Comparison of ENCODE assay signal across 1 cellular context in the genomic region with DNA sequence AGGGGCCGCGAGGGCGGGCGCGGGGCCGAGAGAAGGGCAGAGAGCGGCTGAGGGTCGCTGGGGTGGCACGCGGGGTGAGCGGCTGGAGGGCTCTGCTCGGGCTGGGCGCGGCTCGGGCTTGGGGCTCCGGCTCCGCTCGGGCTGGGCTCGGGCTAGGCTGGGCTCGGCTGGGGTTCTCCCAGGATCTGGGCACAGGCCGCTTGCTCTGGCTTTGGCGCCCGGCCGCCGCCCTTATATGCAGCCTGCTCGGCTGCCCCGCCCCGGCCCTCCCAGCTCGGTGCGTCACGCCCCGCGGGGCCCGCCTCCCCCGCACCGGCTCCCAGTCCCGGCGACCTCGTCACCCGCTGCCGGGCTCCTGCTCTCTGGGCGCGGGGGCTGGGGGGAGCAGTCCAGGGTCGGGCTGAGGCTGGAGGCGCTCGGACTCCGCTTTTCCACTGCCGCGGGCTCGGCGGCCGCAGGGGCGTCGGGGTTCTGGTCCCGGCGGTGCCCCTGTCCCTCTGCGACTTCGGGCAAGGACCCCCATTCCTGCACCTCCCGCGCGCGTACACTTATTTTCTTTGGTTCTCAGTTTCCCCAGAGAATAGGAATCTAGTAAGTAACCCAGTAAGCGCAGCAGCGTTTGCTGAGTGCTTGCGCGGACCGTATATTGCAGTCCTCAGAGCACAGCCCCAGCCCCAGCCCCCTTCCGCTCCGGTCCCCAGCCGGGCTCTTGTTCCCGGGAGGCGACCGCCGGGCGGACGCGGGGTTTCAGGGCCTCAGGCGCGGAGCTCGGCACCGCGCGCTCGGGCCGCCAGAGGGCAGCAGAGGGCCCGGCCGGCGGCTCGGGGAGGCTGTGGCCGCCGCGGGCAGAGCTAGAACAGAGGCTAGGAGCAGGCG.
A peak's percentile ranks its signal among the peaks of the same experiment; 100 is the strongest.
TF ChIP-seq lines count a peak whose summit lies in the region.

A gene with protein sequence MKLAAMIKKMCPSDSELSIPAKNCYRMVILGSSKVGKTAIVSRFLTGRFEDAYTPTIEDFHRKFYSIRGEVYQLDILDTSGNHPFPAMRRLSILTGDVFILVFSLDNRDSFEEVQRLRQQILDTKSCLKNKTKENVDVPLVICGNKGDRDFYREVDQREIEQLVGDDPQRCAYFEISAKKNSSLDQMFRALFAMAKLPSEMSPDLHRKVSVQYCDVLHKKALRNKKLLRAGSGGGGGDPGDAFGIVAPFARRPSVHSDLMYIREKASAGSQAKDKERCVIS (minus strand): TSS at position 207 of the 876 bp plus-strand sequence. CDS start 214 bp downstream, outside the sequence.

TF ChIP-seq in HepG2, 621 proteins besides CTCF, POLR2A, EP300 and RAD21 (continued from another document):
- TF ChIP-seq, protein P1, sequence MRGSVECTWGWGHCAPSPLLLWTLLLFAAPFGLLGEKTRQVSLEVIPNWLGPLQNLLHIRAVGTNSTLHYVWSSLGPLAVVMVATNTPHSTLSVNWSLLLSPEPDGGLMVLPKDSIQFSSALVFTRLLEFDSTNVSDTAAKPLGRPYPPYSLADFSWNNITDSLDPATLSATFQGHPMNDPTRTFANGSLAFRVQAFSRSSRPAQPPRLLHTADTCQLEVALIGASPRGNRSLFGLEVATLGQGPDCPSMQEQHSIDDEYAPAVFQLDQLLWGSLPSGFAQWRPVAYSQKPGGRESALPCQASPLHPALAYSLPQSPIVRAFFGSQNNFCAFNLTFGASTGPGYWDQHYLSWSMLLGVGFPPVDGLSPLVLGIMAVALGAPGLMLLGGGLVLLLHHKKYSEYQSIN (CRISPR knock-in tag; IDR thresholded peaks at IDR 0.05; ENCODE audit: borderline replicate concordance), result no peak
- TF ChIP-seq BORCS8-MEF2B (CRISPR knock-in tag; IDR thresholded peaks at IDR 0.05), result no peak
- TF ChIP-seq, protein P2, sequence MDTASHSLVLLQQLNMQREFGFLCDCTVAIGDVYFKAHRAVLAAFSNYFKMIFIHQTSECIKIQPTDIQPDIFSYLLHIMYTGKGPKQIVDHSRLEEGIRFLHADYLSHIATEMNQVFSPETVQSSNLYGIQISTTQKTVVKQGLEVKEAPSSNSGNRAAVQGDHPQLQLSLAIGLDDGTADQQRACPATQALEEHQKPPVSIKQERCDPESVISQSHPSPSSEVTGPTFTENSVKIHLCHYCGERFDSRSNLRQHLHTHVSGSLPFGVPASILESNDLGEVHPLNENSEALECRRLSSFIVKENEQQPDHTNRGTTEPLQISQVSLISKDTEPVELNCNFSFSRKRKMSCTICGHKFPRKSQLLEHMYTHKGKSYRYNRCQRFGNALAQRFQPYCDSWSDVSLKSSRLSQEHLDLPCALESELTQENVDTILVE (CRISPR knock-in tag; IDR thresholded peaks at IDR 0.05), result peak; percentile 14; the same call in 1 of the 2 replicates
- TF ChIP-seq ARNT (IDR thresholded peaks at IDR 0.05), result no peak
- TF ChIP-seq MEF2D (CRISPR knock-in tag; IDR thresholded peaks at IDR 0.05), result no peak
- no peak for TF ChIP-seq ZNF335 (CRISPR knock-in tag; IDR thresholded peaks at IDR 0.05)
- no peak; the same call in 1 of the 2 replicates for TF ChIP-seq IRF2 (CRISPR knock-in tag; IDR thresholded peaks at IDR 0.05)
- TF ChIP-seq ZFP90 (CRISPR knock-in tag; IDR thresholded peaks at IDR 0.05; ENCODE audit: borderline replicate concordance), result peak; percentile 25; the same call in 1 of the 2 replicates
- TF ChIP-seq SMARCC2 (IDR thresholded peaks at IDR 0.05), result no peak
- TF ChIP-seq PHF8 (CRISPR knock-in tag; IDR thresholded peaks at IDR 0.05), result peak; percentile 58
- TF ChIP-seq, protein P3, sequence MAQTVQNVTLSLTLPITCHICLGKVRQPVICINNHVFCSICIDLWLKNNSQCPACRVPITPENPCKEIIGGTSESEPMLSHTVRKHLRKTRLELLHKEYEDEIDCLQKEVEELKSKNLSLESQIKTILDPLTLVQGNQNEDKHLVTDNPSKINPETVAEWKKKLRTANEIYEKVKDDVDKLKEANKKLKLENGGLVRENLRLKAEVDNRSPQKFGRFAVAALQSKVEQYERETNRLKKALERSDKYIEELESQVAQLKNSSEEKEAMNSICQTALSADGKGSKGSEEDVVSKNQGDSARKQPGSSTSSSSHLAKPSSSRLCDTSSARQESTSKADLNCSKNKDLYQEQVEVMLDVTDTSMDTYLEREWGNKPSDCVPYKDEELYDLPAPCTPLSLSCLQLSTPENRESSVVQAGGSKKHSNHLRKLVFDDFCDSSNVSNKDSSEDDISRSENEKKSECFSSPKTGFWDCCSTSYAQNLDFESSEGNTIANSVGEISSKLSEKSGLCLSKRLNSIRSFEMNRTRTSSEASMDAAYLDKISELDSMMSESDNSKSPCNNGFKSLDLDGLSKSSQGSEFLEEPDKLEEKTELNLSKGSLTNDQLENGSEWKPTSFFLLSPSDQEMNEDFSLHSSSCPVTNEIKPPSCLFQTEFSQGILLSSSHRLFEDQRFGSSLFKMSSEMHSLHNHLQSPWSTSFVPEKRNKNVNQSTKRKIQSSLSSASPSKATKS (CRISPR knock-in tag; IDR thresholded peaks at IDR 0.05), result no peak; the same call in 1 of the 2 replicates
- no peak for TF ChIP-seq ZSCAN31 (CRISPR knock-in tag; IDR thresholded peaks at IDR 0.05; ENCODE audit: low read depth)
- no peak for TF ChIP-seq ZNF30 (CRISPR knock-in tag; IDR thresholded peaks at IDR 0.05)
- TF ChIP-seq TP53 (CRISPR knock-in tag; conservative IDR thresholded peaks at IDR 0.05), result no peak
- 0 out of 2 replicates have a peak, but pooled peaks have one; percentile 17 for TF ChIP-seq TBP (CRISPR knock-in tag; IDR thresholded peaks at IDR 0.05)
- TF ChIP-seq SNAPC2 (CRISPR knock-in tag; IDR thresholded peaks at IDR 0.05), result no peak
- TF ChIP-seq TRIM24 (CRISPR knock-in tag; IDR thresholded peaks at IDR 0.05), result no peak
- TF ChIP-seq, protein P4, sequence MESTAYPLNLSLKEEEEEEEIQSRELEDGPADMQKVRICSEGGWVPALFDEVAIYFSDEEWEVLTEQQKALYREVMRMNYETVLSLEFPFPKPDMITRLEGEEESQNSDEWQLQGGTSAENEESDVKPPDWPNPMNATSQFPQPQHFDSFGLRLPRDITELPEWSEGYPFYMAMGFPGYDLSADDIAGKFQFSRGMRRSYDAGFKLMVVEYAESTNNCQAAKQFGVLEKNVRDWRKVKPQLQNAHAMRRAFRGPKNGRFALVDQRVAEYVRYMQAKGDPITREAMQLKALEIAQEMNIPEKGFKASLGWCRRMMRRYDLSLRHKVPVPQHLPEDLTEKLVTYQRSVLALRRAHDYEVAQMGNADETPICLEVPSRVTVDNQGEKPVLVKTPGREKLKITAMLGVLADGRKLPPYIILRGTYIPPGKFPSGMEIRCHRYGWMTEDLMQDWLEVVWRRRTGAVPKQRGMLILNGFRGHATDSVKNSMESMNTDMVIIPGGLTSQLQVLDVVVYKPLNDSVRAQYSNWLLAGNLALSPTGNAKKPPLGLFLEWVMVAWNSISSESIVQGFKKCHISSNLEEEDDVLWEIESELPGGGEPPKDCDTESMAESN (CRISPR knock-in tag; conservative IDR thresholded peaks at IDR 0.05), result peak; percentile 49; the same call in 1 of the 2 replicates
- TF ChIP-seq, protein P5, sequence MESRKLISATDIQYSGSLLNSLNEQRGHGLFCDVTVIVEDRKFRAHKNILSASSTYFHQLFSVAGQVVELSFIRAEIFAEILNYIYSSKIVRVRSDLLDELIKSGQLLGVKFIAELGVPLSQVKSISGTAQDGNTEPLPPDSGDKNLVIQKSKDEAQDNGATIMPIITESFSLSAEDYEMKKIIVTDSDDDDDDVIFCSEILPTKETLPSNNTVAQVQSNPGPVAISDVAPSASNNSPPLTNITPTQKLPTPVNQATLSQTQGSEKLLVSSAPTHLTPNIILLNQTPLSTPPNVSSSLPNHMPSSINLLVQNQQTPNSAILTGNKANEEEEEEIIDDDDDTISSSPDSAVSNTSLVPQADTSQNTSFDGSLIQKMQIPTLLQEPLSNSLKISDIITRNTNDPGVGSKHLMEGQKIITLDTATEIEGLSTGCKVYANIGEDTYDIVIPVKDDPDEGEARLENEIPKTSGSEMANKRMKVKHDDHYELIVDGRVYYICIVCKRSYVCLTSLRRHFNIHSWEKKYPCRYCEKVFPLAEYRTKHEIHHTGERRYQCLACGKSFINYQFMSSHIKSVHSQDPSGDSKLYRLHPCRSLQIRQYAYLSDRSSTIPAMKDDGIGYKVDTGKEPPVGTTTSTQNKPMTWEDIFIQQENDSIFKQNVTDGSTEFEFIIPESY (CRISPR knock-in tag; IDR thresholded peaks at IDR 0.05), result no peak
- TF ChIP-seq, protein P6, sequence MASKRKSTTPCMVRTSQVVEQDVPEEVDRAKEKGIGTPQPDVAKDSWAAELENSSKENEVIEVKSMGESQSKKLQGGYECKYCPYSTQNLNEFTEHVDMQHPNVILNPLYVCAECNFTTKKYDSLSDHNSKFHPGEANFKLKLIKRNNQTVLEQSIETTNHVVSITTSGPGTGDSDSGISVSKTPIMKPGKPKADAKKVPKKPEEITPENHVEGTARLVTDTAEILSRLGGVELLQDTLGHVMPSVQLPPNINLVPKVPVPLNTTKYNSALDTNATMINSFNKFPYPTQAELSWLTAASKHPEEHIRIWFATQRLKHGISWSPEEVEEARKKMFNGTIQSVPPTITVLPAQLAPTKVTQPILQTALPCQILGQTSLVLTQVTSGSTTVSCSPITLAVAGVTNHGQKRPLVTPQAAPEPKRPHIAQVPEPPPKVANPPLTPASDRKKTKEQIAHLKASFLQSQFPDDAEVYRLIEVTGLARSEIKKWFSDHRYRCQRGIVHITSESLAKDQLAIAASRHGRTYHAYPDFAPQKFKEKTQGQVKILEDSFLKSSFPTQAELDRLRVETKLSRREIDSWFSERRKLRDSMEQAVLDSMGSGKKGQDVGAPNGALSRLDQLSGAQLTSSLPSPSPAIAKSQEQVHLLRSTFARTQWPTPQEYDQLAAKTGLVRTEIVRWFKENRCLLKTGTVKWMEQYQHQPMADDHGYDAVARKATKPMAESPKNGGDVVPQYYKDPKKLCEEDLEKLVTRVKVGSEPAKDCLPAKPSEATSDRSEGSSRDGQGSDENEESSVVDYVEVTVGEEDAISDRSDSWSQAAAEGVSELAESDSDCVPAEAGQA (IDR thresholded peaks at IDR 0.05; ENCODE audit: low read depth), result no peak
- TF ChIP-seq, protein P6 (CRISPR knock-in tag; IDR thresholded peaks at IDR 0.05; ENCODE audit: borderline replicate concordance), result no peak; the same call in 1 of the 2 replicates
- TF ChIP-seq ZNF124 (CRISPR knock-in tag; IDR thresholded peaks at IDR 0.05), result no peak
- TF ChIP-seq ZZZ3 (CRISPR knock-in tag; IDR thresholded peaks at IDR 0.05; ENCODE audit: borderline replicate concordance), result no peak
- TF ChIP-seq ONECUT2 (CRISPR knock-in tag; IDR thresholded peaks at IDR 0.05), result no peak
- TF ChIP-seq KLF15 (CRISPR knock-in tag; IDR thresholded peaks at IDR 0.05; ENCODE audit: borderline replicate concordance), result no peak
- no peak for TF ChIP-seq SYNCRIP (IDR thresholded peaks at IDR 0.05; ENCODE audit: insufficient read depth, low read depth, low read length)
- TF ChIP-seq, protein P7, sequence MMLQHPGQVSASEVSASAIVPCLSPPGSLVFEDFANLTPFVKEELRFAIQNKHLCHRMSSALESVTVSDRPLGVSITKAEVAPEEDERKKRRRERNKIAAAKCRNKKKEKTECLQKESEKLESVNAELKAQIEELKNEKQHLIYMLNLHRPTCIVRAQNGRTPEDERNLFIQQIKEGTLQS (CRISPR knock-in tag; IDR thresholded peaks at IDR 0.05), result no peak
- peak; percentile 42; the same call in 1 of the 2 replicates for TF ChIP-seq KDM2A (CRISPR knock-in tag; IDR thresholded peaks at IDR 0.05; ENCODE audit: borderline replicate concordance, low read depth)
- TF ChIP-seq ZNF10 (CRISPR knock-in tag; IDR thresholded peaks at IDR 0.05; ENCODE audit: borderline replicate concordance, low read depth), result no peak
- TF ChIP-seq ZNF274 (CRISPR knock-in tag; IDR thresholded peaks at IDR 0.05), result no peak; the same call in 1 of the 2 replicates
- no peak for TF ChIP-seq ZNF256 (CRISPR knock-in tag; conservative IDR thresholded peaks at IDR 0.05)
- TF ChIP-seq TARDBP (CRISPR knock-in tag; IDR thresholded peaks at IDR 0.05), result peak; percentile 55; the same call in 1 of the 2 replicates
- no peak; the same call in 1 of the 2 replicates for TF ChIP-seq KLF6 (CRISPR knock-in tag; IDR thresholded peaks at IDR 0.05)
